Comparison of ENCODE assay signal across 1 cellular context in the genomic region with DNA sequence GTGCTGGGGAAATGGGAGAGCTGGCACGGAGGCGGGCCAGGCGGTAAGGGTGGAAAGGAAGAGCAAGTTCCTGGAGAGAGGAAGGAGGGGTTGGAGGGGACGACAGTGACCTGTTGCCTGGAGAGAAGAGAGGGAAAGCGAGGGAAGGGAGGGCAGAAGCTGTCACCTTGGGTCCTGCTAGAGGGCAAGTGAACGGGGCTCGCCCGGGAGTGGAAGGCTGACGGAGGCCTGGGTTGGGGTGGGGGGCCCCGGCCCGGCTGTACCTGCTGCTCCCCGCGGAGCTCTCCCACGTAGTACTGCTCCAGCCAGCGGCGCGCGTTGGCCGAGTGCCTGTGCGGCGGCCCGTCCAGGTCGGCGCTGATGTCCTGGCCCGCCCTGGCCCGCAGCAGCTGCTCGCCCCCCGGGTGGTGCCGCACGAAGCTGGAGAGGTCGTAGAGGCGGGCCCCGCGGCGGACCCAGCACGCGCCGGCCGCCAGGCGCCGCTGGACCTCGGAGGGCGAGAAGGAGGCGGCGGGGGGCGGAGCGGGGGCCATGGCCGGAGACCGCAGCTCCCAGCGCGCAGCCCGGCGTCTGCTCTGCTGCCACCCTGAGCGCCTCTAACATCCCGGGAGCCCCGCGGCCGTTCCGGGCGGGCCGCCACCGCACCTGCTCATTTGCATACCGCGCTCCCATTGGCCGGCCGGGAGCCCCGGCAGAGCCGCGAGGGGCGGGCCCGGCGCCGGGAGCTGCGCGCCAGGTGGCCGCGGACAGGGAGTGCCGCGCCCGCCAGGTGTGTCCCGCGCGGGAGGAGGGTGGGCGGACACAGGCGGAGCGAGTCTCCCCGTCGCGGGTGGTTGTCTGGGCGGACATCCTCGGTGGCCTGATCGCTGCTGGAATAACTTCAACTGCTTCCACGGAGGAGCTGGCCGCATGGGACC.
TF ChIP-seq lines count a peak whose summit lies in the region.

A gene with protein sequence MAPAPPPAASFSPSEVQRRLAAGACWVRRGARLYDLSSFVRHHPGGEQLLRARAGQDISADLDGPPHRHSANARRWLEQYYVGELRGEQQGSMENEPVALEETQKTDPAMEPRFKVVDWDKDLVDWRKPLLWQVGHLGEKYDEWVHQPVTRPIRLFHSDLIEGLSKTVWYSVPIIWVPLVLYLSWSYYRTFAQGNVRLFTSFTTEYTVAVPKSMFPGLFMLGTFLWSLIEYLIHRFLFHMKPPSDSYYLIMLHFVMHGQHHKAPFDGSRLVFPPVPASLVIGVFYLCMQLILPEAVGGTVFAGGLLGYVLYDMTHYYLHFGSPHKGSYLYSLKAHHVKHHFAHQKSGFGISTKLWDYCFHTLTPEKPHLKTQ (minus strand): TSS at position 598 of the 917 bp plus-strand sequence. CDS start 65 bp downstream, at position 533.

TF ChIP-seq in WTC11, 78 proteins besides CTCF, POLR2A, EP300 and RAD21 (continued from another document):
- TF ChIP-seq, protein P1, sequence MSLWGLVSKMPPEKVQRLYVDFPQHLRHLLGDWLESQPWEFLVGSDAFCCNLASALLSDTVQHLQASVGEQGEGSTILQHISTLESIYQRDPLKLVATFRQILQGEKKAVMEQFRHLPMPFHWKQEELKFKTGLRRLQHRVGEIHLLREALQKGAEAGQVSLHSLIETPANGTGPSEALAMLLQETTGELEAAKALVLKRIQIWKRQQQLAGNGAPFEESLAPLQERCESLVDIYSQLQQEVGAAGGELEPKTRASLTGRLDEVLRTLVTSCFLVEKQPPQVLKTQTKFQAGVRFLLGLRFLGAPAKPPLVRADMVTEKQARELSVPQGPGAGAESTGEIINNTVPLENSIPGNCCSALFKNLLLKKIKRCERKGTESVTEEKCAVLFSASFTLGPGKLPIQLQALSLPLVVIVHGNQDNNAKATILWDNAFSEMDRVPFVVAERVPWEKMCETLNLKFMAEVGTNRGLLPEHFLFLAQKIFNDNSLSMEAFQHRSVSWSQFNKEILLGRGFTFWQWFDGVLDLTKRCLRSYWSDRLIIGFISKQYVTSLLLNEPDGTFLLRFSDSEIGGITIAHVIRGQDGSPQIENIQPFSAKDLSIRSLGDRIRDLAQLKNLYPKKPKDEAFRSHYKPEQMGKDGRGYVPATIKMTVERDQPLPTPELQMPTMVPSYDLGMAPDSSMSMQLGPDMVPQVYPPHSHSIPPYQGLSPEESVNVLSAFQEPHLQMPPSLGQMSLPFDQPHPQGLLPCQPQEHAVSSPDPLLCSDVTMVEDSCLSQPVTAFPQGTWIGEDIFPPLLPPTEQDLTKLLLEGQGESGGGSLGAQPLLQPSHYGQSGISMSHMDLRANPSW (CRISPR knock-in tag; conservative IDR thresholded peaks at IDR 0.05; ENCODE audit: low read depth) = 0 out of 2 replicates have a peak, but pooled peaks have one; percentile 80
- peak; percentile 37; the same call in 1 of the 2 replicates for TF ChIP-seq FOXK1 (CRISPR knock-in tag; IDR thresholded peaks at IDR 0.05)
- TF ChIP-seq, protein P2, sequence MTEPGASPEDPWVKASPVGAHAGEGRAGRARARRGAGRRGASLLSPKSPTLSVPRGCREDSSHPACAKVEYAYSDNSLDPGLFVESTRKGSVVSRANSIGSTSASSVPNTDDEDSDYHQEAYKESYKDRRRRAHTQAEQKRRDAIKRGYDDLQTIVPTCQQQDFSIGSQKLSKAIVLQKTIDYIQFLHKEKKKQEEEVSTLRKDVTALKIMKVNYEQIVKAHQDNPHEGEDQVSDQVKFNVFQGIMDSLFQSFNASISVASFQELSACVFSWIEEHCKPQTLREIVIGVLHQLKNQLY (CRISPR knock-in tag; IDR thresholded peaks at IDR 0.05) = 0 out of 2 replicates have a peak, but pooled peaks have one; percentile 30
- TF ChIP-seq, protein P3, sequence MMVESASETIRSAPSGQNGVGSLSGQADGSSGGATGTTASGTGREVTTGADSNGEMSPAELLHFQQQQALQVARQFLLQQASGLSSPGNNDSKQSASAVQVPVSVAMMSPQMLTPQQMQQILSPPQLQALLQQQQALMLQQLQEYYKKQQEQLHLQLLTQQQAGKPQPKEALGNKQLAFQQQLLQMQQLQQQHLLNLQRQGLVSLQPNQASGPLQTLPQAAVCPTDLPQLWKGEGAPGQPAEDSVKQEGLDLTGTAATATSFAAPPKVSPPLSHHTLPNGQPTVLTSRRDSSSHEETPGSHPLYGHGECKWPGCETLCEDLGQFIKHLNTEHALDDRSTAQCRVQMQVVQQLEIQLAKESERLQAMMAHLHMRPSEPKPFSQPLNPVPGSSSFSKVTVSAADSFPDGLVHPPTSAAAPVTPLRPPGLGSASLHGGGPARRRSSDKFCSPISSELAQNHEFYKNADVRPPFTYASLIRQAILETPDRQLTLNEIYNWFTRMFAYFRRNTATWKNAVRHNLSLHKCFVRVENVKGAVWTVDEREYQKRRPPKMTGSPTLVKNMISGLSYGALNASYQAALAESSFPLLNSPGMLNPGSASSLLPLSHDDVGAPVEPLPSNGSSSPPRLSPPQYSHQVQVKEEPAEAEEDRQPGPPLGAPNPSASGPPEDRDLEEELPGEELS (CRISPR knock-in tag; IDR thresholded peaks at IDR 0.05) = peak; percentile 27; the same call in 1 of the 2 replicates
- TF ChIP-seq JAZF1 (CRISPR knock-in tag; IDR thresholded peaks at IDR 0.05) = no peak
- TF ChIP-seq ATF1 (CRISPR knock-in tag; IDR thresholded peaks at IDR 0.05) = no peak
- TF ChIP-seq, protein P4, sequence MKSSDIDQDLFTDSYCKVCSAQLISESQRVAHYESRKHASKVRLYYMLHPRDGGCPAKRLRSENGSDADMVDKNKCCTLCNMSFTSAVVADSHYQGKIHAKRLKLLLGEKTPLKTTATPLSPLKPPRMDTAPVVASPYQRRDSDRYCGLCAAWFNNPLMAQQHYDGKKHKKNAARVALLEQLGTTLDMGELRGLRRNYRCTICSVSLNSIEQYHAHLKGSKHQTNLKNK (CRISPR knock-in tag; IDR thresholded peaks at IDR 0.05) = 0 out of 2 replicates have a peak, but pooled peaks have one; percentile 44
- no peak for TF ChIP-seq NR1H2 (CRISPR knock-in tag; IDR thresholded peaks at IDR 0.05)
- TF ChIP-seq, protein P5, sequence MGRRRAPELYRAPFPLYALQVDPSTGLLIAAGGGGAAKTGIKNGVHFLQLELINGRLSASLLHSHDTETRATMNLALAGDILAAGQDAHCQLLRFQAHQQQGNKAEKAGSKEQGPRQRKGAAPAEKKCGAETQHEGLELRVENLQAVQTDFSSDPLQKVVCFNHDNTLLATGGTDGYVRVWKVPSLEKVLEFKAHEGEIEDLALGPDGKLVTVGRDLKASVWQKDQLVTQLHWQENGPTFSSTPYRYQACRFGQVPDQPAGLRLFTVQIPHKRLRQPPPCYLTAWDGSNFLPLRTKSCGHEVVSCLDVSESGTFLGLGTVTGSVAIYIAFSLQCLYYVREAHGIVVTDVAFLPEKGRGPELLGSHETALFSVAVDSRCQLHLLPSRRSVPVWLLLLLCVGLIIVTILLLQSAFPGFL (CRISPR knock-in tag; IDR thresholded peaks at IDR 0.05; ENCODE audit: borderline replicate concordance) = no peak
- TF ChIP-seq, protein P6, sequence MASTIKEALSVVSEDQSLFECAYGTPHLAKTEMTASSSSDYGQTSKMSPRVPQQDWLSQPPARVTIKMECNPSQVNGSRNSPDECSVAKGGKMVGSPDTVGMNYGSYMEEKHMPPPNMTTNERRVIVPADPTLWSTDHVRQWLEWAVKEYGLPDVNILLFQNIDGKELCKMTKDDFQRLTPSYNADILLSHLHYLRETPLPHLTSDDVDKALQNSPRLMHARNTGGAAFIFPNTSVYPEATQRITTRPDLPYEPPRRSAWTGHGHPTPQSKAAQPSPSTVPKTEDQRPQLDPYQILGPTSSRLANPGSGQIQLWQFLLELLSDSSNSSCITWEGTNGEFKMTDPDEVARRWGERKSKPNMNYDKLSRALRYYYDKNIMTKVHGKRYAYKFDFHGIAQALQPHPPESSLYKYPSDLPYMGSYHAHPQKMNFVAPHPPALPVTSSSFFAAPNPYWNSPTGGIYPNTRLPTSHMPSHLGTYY (CRISPR knock-in tag; IDR thresholded peaks at IDR 0.05) = no peak
- TF ChIP-seq, protein P7, sequence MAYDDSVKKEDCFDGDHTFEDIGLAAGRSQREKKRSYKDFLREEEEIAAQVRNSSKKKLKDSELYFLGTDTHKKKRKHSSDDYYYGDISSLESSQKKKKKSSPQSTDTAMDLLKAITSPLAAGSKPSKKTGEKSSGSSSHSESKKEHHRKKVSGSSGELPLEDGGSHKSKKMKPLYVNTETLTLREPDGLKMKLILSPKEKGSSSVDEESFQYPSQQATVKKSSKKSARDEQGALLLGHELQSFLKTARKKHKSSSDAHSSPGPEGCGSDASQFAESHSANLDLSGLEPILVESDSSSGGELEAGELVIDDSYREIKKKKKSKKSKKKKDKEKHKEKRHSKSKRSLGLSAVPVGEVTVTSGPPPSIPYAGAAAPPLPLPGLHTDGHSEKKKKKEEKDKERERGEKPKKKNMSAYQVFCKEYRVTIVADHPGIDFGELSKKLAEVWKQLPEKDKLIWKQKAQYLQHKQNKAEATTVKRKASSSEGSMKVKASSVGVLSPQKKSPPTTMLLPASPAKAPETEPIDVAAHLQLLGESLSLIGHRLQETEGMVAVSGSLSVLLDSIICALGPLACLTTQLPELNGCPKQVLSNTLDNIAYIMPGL (CRISPR knock-in tag; IDR thresholded peaks at IDR 0.05) = peak; percentile 74; the same call in 1 of the 2 replicates
TF ChIP-seq in WTC11: peak in this region for 13.
